ENCODE assay signal across 14 cellular contexts in the genomic region with DNA sequence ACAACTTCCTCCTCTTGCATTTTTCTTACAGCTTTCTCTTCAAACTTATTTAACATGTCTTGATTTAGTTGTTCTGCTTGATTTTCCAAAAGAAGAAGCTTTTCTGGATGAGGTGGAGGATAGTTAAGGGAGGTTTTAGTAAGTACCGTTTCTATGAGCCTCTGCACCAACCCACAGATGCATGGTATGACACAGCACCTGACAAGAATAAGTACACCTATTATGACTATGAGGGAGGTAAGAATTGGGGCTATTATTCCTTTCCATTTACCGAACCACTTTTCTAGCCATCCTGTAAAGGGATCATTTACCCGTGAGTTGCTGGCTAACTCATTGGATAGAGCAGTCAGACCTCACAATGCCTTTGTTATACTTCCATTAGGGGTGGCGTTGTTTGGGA. TPM values are rescaled to one million over a fixed set of nuclear protein-coding genes. Genes with fewer than 3 reads are reported as not detected.
DNase-seq lines count a peak whose midpoint lies in the region; TF ChIP-seq lines count a peak whose summit lies in the region.
"Had no signal": no experiment of that assay in that cellular context is flagged by ENCODE, and none has a peak within 500 bp of the region (broad histone marks: within the 10 kb centered on the region; RNA-seq: fewer than 3 reads in every experiment).

No MANE protein-coding gene starts in this region.

- TF ChIP-seq CTCF in OCI-LY3 (IDR thresholded peaks at IDR 0.05; ENCODE audit: low read depth, low read length) (no peak), tibial nerve (IDR thresholded peaks at IDR 0.05) (no peak)

- peak; percentile 34 to 47 for DNase-seq in activated CD4-positive, alpha-beta T cell treated with anti-CD3 and anti-CD28 coated beads, Interleukin-2, amount 50 U/mL, for 48 hours
- no peak for DNase-seq in activated CD4-positive, alpha-beta T cell treated with anti-CD3 and anti-CD28 coated beads, Interleukin-2, amount 10 ng/mL, durations not matched to agents 7 days and 5 days
- no peak for DNase-seq in activated naive CD8-positive, alpha-beta T cell treated with anti-CD3 and anti-CD28 coated beads for 36 hours
- peak; percentile 18 to 47 for DNase-seq in stimulated activated CD4-positive, alpha-beta T cell treated with anti-CD3 and anti-CD28 coated beads, Interleukin-2, amount 100 ng/mL, for 24 hours
- DNase-seq in NCI-H1694 (lab: John Stamatoyannopoulos, UW) (no peak), tibial nerve (ENCODE audit: low spot score in 2 of 2) (no peak), amygdala (lab: John Stamatoyannopoulos, UW) (no peak)
- DNase-seq: aorta, cortex of kidney, Karpas-422, SK-N-SH had no signal

- TF ChIP-seq POLR2A in tibial nerve (IDR thresholded peaks at IDR 0.05), result no peak

- H3K27me3 ChIP-seq in OCI-LY3 (ENCODE audit: low read depth, low read length), result no peaks in the 10 kb centered on the region
- H3K27me3 ChIP-seq in tibial nerve, result no peaks in the 10 kb centered on the region
- H3K27me3 ChIP-seq: right atrium auricular region had no signal

- peaks cover 15% of the 10 kb centered on the region for H3K9me3 Mint-ChIP-seq in activated CD4-positive, alpha-beta T cell treated with anti-CD3 and anti-CD28 coated beads, Interleukin-2, amount 10 ng/mL, durations not matched to agents 7 days and 5 days
- peaks cover 9% of the 10 kb centered on the region for H3K9me3 Mint-ChIP-seq in activated naive CD8-positive, alpha-beta T cell treated with anti-CD3 and anti-CD28 coated beads for 36 hours

- H3K79me2 ChIP-seq in OCI-LY3 (ENCODE audit: low read length), result peaks cover 26% of the 10 kb centered on the region

- H3K9ac ChIP-seq in OCI-LY3 (ENCODE audit: low read length), result no peak overlapping the region
- H3K9ac ChIP-seq: SK-N-SH had no signal

- no peak overlapping the region for H3K4me2 ChIP-seq in OCI-LY3 (ENCODE audit: low read length)
- H3K4me2 ChIP-seq: SK-N-SH had no signal

- no peak overlapping the region for H3K27ac Mint-ChIP-seq in activated CD4-positive, alpha-beta T cell treated with anti-CD3 and anti-CD28 coated beads, Interleukin-2, amount 10 ng/mL, durations not matched to agents 7 days and 5 days
- H3K27ac Mint-ChIP-seq in activated naive CD8-positive, alpha-beta T cell treated with anti-CD3 and anti-CD28 coated beads for 36 hours, result peak overlapping the region; percentile 96
- H3K27ac Mint-ChIP-seq: CD14-positive monocyte had no signal

- POLR2A ChIA-PET in activated CD4-positive, alpha-beta T cell treated with anti-CD3 and anti-CD28 coated beads, Interleukin-2, amount 10 ng/mL, durations not matched to agents 7 days and 5 days (lab: Charles Lee), result no interaction called here

- H3K4me1 ChIP-seq in OCI-LY3 (ENCODE audit: low read length), result peaks cover 35% of the 10 kb centered on the region
- H3K4me1 ChIP-seq in tibial nerve, result peaks cover 0 to 26% (median 11%) of the 10 kb centered on the region in 4 donors

- H3K27me3 Mint-ChIP-seq in activated CD4-positive, alpha-beta T cell treated with anti-CD3 and anti-CD28 coated beads, Interleukin-2, amount 10 ng/mL, durations not matched to agents 7 days and 5 days, result no peaks in the 10 kb centered on the region
- no peaks in the 10 kb centered on the region for H3K27me3 Mint-ChIP-seq in activated naive CD8-positive, alpha-beta T cell treated with anti-CD3 and anti-CD28 coated beads for 36 hours

- 89 to 94% methylated on average over 4 of the region's 4 CpGs for WGBS in tibial nerve, 2 donors

- H3K27ac ChIP-seq in OCI-LY3 (ENCODE audit: low read length) (no peak overlapping the region), tibial nerve (no peak overlapping the region)
- H3K27ac ChIP-seq: right atrium auricular region had no signal

- 0 out of 2 replicates have a peak overlapping the region, but pooled peaks have one; percentile 19 for H2AFZ ChIP-seq in OCI-LY3 (ENCODE audit: low read depth, low read length)

- no peak for TF ChIP-seq EP300 in tibial nerve (IDR thresholded peaks at IDR 0.05)

- no peak overlapping the region for H3K4me3 ChIP-seq in OCI-LY3 (ENCODE audit: low read length)
- H3K4me3 ChIP-seq in tibial nerve, result no peak overlapping the region
- H3K4me3 ChIP-seq: right atrium auricular region had no signal

- H3K9me3 ChIP-seq in OCI-LY3 (ENCODE audit: insufficient read depth, low read length), result no peaks in the 10 kb centered on the region
- no peaks in the 10 kb centered on the region for H3K9me3 ChIP-seq in tibial nerve
- H3K9me3 ChIP-seq: right atrium auricular region, SK-N-SH had no signal

- CTCF ChIA-PET in activated CD4-positive, alpha-beta T cell treated with anti-CD3 and anti-CD28 coated beads, Interleukin-2, amount 10 ng/mL, durations not matched to agents 7 days and 5 days (lab: Charles Lee), result interaction anchor here (0.8 kb wide), 2 partner anchors 168 to 321 kb away, joined by 3 to 4 read pairs; a partner anchor contains a TSS

- peaks cover 20% of the 10 kb centered on the region for H4K20me1 ChIP-seq in OCI-LY3 (ENCODE audit: insufficient read depth, low read length)

- H3K4me3 Mint-ChIP-seq in activated CD4-positive, alpha-beta T cell treated with anti-CD3 and anti-CD28 coated beads, Interleukin-2, amount 10 ng/mL, durations not matched to agents 7 days and 5 days, result no peak overlapping the region
- H3K4me3 Mint-ChIP-seq in activated naive CD8-positive, alpha-beta T cell treated with anti-CD3 and anti-CD28 coated beads for 36 hours, result no peak overlapping the region
- H3K4me3 Mint-ChIP-seq: CD14-positive monocyte had no signal

- H3K36me3 Mint-ChIP-seq in activated CD4-positive, alpha-beta T cell treated with anti-CD3 and anti-CD28 coated beads, Interleukin-2, amount 10 ng/mL, durations not matched to agents 7 days and 5 days (ENCODE audit: low read depth), result peaks cover 12% of the 10 kb centered on the region
- peaks cover 15% of the 10 kb centered on the region for H3K36me3 Mint-ChIP-seq in activated naive CD8-positive, alpha-beta T cell treated with anti-CD3 and anti-CD28 coated beads for 36 hours

- peaks cover 17% of the 10 kb centered on the region for H3K36me3 ChIP-seq in OCI-LY3 (replicated peaks; ENCODE audit: low read depth, low read length)
- no peaks in the 10 kb centered on the region for H3K36me3 ChIP-seq in tibial nerve
- H3K36me3 ChIP-seq: right atrium auricular region had no signal

- peaks cover 44% of the 10 kb centered on the region for H3K4me1 Mint-ChIP-seq in activated CD4-positive, alpha-beta T cell treated with anti-CD3 and anti-CD28 coated beads, Interleukin-2, amount 10 ng/mL, durations not matched to agents 7 days and 5 days
- H3K4me1 Mint-ChIP-seq in activated naive CD8-positive, alpha-beta T cell treated with anti-CD3 and anti-CD28 coated beads for 36 hours, result peaks cover 41% of the 10 kb centered on the region

RNA-seq across cellular contexts. Expression of a gene that starts 2.5 kb away (rescaled TPM):
- total RNA-seq in activated CD4-positive, alpha-beta T cell treated with anti-CD3 and anti-CD28 coated beads, Interleukin-2, amount 10 ng/mL, durations not matched to agents 7 days and 5 days, result 10 to 100 TPM; 54.3 to 57.5 TPM
- 10 to 100 TPM; 58.4 to 60.2 TPM for total RNA-seq in activated naive CD8-positive, alpha-beta T cell treated with anti-CD3 and anti-CD28 coated beads for 36 hours
- 10 to 100 TPM; 18.9 to 33.2 (median 20.1) TPM for total RNA-seq in tibial nerve

Comparison
In these comparisons a context has a peak if more than half of its experiments do, and no peak if none do; other contexts are left out.
1. DNase-seq: peak in activated CD4-positive, alpha-beta T cell treated with anti-CD3 and anti-CD28 coated beads, Interleukin-2, amount 50 U/mL, for 48 hours (2 of 2) and stimulated activated CD4-positive, alpha-beta T cell treated with anti-CD3 and anti-CD28 coated beads, Interleukin-2, amount 100 ng/mL, for 24 hours (2 of 2); none in activated CD4-positive, alpha-beta T cell treated with anti-CD3 and anti-CD28 coated beads, Interleukin-2, amount 10 ng/mL, durations not matched to agents 7 days and 5 days (single experiment), activated naive CD8-positive, alpha-beta T cell treated with anti-CD3 and anti-CD28 coated beads for 36 hours (single experiment), NCI-H1694 (single experiment), tibial nerve (0 of 2) and amygdala (0 of 56).